Comparison of ENCODE assay signal across 1 cellular context in the genomic region with DNA sequence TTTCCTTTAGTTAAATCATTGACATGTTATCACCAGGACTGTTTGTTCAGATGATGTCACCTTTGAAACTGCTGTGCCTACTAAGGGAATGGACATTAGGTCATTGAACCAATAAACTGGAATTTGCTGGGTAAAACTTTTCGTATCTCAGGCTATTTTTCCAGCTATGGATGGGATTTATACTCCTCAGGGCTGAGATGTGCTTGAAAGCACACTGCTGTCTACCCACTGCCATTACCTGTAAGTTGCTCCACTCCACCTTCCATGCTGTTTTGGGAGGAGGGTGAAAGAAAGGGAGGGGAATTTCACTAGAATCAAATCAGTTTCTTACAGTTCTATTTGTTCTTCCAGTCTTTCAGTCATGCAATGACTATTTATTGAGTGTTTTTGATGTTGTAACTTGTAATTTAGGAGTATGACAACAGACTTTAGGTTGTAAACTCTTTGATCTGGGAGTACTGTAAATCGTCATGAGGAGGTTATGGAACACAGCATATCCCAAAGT.
A peak's percentile ranks its signal among the peaks of the same experiment; 100 is the strongest.
TF ChIP-seq lines count a peak whose summit lies in the region.

No MANE protein-coding gene starts in this region.

TF ChIP-seq in endothelial cell of umbilical vein, 7 proteins besides CTCF, POLR2A, EP300 and RAD21:
- TF ChIP-seq, protein P1, sequence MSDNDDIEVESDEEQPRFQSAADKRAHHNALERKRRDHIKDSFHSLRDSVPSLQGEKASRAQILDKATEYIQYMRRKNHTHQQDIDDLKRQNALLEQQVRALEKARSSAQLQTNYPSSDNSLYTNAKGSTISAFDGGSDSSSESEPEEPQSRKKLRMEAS (IDR thresholded peaks at IDR 0.05; ENCODE audit: insufficient read depth, insufficient read length) = no peak
- peak; percentile 68 for TF ChIP-seq JUN (IDR thresholded peaks at IDR 0.05; ENCODE audit: borderline replicate concordance, insufficient read depth, insufficient read length, low read depth)
